Comparison of ENCODE assay signal across 26 cellular contexts in genomic region chr10:57113545-57113944, GRCh38.
"Had no signal": no experiment of that assay in that cellular context is flagged by ENCODE, and none has a peak within 500 bp of the region (broad histone marks: within the 10 kb centered on the region; RNA-seq: fewer than 3 reads in every experiment).

No MANE protein-coding gene starts in this region.

- H3K36me3 ChIP-seq: stomach, suprapubic skin, thoracic aorta, thyroid gland, tibial artery, tibial nerve, transverse colon, upper lobe of left lung, upper lobe of right lung, uterus, vagina had no signal

- H3K4me1 ChIP-seq: stomach, suprapubic skin, testis, thyroid gland, tibial artery, tibial nerve, transverse colon, upper lobe of left lung, upper lobe of right lung, uterus, vagina had no signal

- H3K4me3 ChIP-seq: stomach, suprapubic skin, testis, thoracic aorta, thyroid gland, tibial artery, tibial nerve, transverse colon, upper lobe of left lung, upper lobe of right lung, uterus, vagina had no signal

- DNase-seq: stimulated activated CD4-positive, alpha-beta T cell treated with anti-CD3 and anti-CD28 coated beads, Interleukin-2, amount 100 ng/mL, for 48 hours; stimulated activated CD4-positive, alpha-beta T cell treated with anti-CD3 and anti-CD28 coated beads, Interleukin-4, amount 100 ng/mL, for 1 hour; stimulated activated CD4-positive, alpha-beta T cell treated with anti-CD3 and anti-CD28 coated beads, Interleukin-4, amount 100 ng/mL, for 24 hours; stimulated activated CD4-positive, alpha-beta T cell treated with anti-CD3 and anti-CD28 coated beads, Interleukin-4, amount 100 ng/mL, for 4 hours; stimulated activated CD8-positive, alpha-beta memory T cell treated with anti-CD3 and anti-CD28 coated beads, Interleukin-4, amount 100 ng/mL, for 48 hours; stimulated activated naive B cell treated with anti-CD40 and anti-IgM and Interleukin-4, amounts not matched to agents 10 μg/mL and 1 μg/mL and 100 μg/mL, for 72 hours; stimulated activated naive CD4-positive, alpha-beta T cell; stimulated activated naive CD4-positive, alpha-beta T cell treated with Interleukin-2 at 50 U/mL for 16 hours; stimulated activated naive CD8-positive, alpha-beta T cell treated with anti-CD3 and anti-CD28 coated beads, Interleukin-15, amount 100 ng/mL, for 72 hours; stimulated activated naive CD8-positive, alpha-beta T cell treated with anti-CD3 and anti-CD28 coated beads, Interleukin-15, Interleukin-2, amounts not matched to agents 100 U/mL and 50 U/mL, for 24 hours; stomach; substantia nigra; testis; thyroid gland; tibial artery; transverse colon; trophoblast cell; upper lobe of left lung; upper lobe of right lung; uterus had no signal

- H3K9me3 ChIP-seq: suprapubic skin, testis, thoracic aorta, thyroid gland, tibial artery, tibial nerve, upper lobe of left lung, upper lobe of right lung, uterus, vagina had no signal

- ATAC-seq: stimulated activated effector memory CD8-positive, alpha-beta T cell treated with anti-CD3 and anti-CD28 coated beads, Interleukin-12 subunit alpha, Interleukin-12 subunit beta, amount 100 ng/mL, for 72 hours; stimulated activated memory B cell treated with anti-CD40 and anti-IgM and Interleukin-4, amounts not matched to agents 10 μg/mL and 1 μg/mL and 100 μg/mL, for 72 hours; stimulated activated naive B cell treated with anti-CD40 and anti-IgM and Interleukin-4, amounts not matched to agents 10 μg/mL and 1 μg/mL and 100 μg/mL, for 72 hours; stimulated activated naive CD8-positive, alpha-beta T cell treated with anti-CD3 and anti-CD28 coated beads, Interleukin-15, amount 100 ng/mL, for 72 hours; stimulated activated naive CD8-positive, alpha-beta T cell treated with anti-CD3 and anti-CD28 coated beads, Interleukin-15, Interleukin-2, amounts not matched to agents 100 U/mL and 50 U/mL, for 24 hours; upper lobe of right lung had no signal
